ENCODE assay signal across 15 cellular contexts in the genomic region with DNA sequence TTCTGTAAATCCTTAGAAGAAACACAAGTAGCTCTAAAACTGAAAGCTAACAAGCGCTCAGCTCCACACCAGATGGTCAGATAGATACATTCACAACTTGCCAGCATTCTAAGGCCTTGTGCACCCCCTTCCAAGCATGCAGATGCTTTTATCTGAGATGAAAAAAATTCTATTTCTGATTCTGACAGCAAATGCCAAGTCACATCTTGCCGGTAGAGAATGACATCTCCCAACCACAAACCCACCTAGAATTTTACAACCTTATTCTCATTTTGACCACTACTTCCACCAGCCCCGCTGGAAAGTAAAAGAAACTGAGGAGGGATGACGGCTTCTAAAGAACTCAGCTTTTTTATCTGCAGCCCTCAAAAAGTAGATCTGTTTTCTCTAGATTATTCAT. TPM values are rescaled to one million over a fixed set of nuclear protein-coding genes. Genes with fewer than 3 reads are reported as not detected.
A peak's percentile ranks its signal among the peaks of the same experiment; 100 is the strongest.
DNase-seq lines count a peak whose midpoint lies in the region; ATAC-seq and TF ChIP-seq lines count a peak whose summit lies in the region.
"Had no signal": no experiment of that assay in that cellular context is flagged by ENCODE, and none has a peak within 500 bp of the region (broad histone marks: within the 10 kb centered on the region; RNA-seq: fewer than 3 reads in every experiment).

No MANE protein-coding gene starts in this region.

- ATAC-seq in CD8-positive, alpha-beta T cell: no peak
- ATAC-seq in GM18867 (IDR thresholded peaks at IDR 0.05; ENCODE audit: unreplicated experiment) (peak; percentile 37), GM21737 (IDR thresholded peaks at IDR 0.05; ENCODE audit: unreplicated experiment) (no peak), esophagus mucosa (no peak), Right ventricle myocardium inferior (no peak)
- no peak for ATAC-seq in central memory CD8-positive, alpha-beta T cell (replicated peaks; ENCODE audit: extremely low read depth, poor library complexity, severe bottlenecking)

- H3K9me2 ChIP-seq in Loucy (replicated peaks; ENCODE audit: low read depth, low read length): no peaks in the 10 kb centered on the region

- no peak overlapping the region for H3K4me3 ChIP-seq in CD8-positive, alpha-beta T cell (ENCODE audit: low read depth, low read length)
- peak overlapping the region; percentile 62 for H3K4me3 ChIP-seq in Loucy (ENCODE audit: low read length, poor library complexity, severe bottlenecking)
- H3K4me3 ChIP-seq: BLaER1 treated with 17β-estradiol and CSF1 and Interleukin-3, amounts not matched to agents 10 nM and 100 nM; spleen had no signal

- H3K79me2 ChIP-seq in Loucy (ENCODE audit: insufficient read depth, low read length): no peaks in the 10 kb centered on the region

- H3K27me3 ChIP-seq in CD8-positive, alpha-beta T cell (ENCODE audit: insufficient read depth, low read length): no peaks in the 10 kb centered on the region
- no peaks in the 10 kb centered on the region for H3K27me3 ChIP-seq in Loucy (ENCODE audit: insufficient read depth, low read length, poor library complexity, severe bottlenecking)
- H3K27me3 ChIP-seq: BLaER1 treated with 17β-estradiol and CSF1 and Interleukin-3, amounts not matched to agents 10 nM and 100 nM; brain microvascular endothelial cell; spleen had no signal

- peaks cover 6% of the 10 kb centered on the region for H3K36me3 ChIP-seq in CD8-positive, alpha-beta T cell (ENCODE audit: insufficient read depth, low read length)
- no peaks in the 10 kb centered on the region for H3K36me3 ChIP-seq in Loucy (ENCODE audit: insufficient read depth, low read length)
- H3K36me3 ChIP-seq: brain microvascular endothelial cell had no signal

- H3K9me3 ChIP-seq in CD8-positive, alpha-beta T cell (ENCODE audit: low read length): no peaks in the 10 kb centered on the region
- no peaks in the 10 kb centered on the region for H3K9me3 ChIP-seq in Loucy (ENCODE audit: insufficient read depth, low read depth, low read length)
- H3K9me3 ChIP-seq: BLaER1 treated with 17β-estradiol and CSF1 and Interleukin-3, amounts not matched to agents 10 nM and 100 nM; spleen had no signal

- intact Hi-C loops in CD8-positive, alpha-beta T cell (cut with DNase I, micrococcal nuclease): no loop called here
- intact Hi-C loops in Right ventricle myocardium inferior (cut with DNase I): no loop called here

- H3F3A ChIP-seq in Loucy (ENCODE audit: low read depth): peaks cover 12% of the 10 kb centered on the region

- H3K27ac ChIP-seq in CD8-positive, alpha-beta T cell (ENCODE audit: low read depth, low read length): no peak overlapping the region
- H3K27ac ChIP-seq: BLaER1 treated with 17β-estradiol and CSF1 and Interleukin-3, amounts not matched to agents 10 nM and 100 nM; brain microvascular endothelial cell had no signal

- H3K9ac ChIP-seq in Loucy (ENCODE audit: low read depth, low read length, poor library complexity, severe bottlenecking): peak overlapping the region; percentile 71
- H3K9ac ChIP-seq: BLaER1 treated with 17β-estradiol and CSF1 and Interleukin-3, amounts not matched to agents 10 nM and 100 nM had no signal

- no peaks in the 10 kb centered on the region for H3K4me1 ChIP-seq in CD8-positive, alpha-beta T cell (ENCODE audit: insufficient read depth, low read length)
- H3K4me1 ChIP-seq in Loucy (ENCODE audit: insufficient read depth, low read length, poor library complexity, severe bottlenecking): peaks cover 58% of the 10 kb centered on the region

- H2AFZ ChIP-seq in Loucy (ENCODE audit: low read length): 0 out of 2 replicates have a peak overlapping the region, but pooled peaks have one; percentile 19

- no peak for TF ChIP-seq CTCF in CD8-positive, alpha-beta T cell (IDR thresholded peaks at IDR 0.05)
- no peak for TF ChIP-seq CTCF in Loucy (conservative IDR thresholded peaks at IDR 0.05; ENCODE audit: low read length)

- DNase-seq in CD8-positive, alpha-beta T cell: no peak
- no peak for DNase-seq in central memory CD8-positive, alpha-beta T cell (ENCODE audit: low spot score in 2 of 2)
- DNase-seq in activated gamma-delta T cell treated with Interleukin-2 at 50 U/mL for 16 hours (no peak), Right ventricle myocardium inferior (ENCODE audit: missing footprints) (no peak)
- DNase-seq: brain microvascular endothelial cell, islet precursor cell, NCI-H2171, SHP77, spleen had no signal

- peak overlapping the region; percentile 19 for H3K27ac Mint-ChIP-seq in CD8-positive, alpha-beta T cell
- peak overlapping the region; percentile 67 for H3K27ac Mint-ChIP-seq in central memory CD8-positive, alpha-beta T cell (ENCODE audit: low read depth)

- H3K4me3 Mint-ChIP-seq in CD8-positive, alpha-beta T cell: no peak overlapping the region
- no peak overlapping the region for H3K4me3 Mint-ChIP-seq in central memory CD8-positive, alpha-beta T cell
- H3K4me3 Mint-ChIP-seq: neural crest cell had no signal

- no peaks in the 10 kb centered on the region for H3K9me3 Mint-ChIP-seq in CD8-positive, alpha-beta T cell
- H3K9me3 Mint-ChIP-seq in central memory CD8-positive, alpha-beta T cell: no peaks in the 10 kb centered on the region
- H3K9me3 Mint-ChIP-seq: neural crest cell had no signal

- H4K20me1 ChIP-seq in Loucy (ENCODE audit: insufficient read depth, low read length, poor library complexity, severe bottlenecking): no peaks in the 10 kb centered on the region
- H4K20me1 ChIP-seq: BLaER1 treated with 17β-estradiol and CSF1 and Interleukin-3, amounts not matched to agents 10 nM and 100 nM had no signal

- H3K36me3 Mint-ChIP-seq in CD8-positive, alpha-beta T cell: peaks cover 77% of the 10 kb centered on the region
- H3K36me3 Mint-ChIP-seq in central memory CD8-positive, alpha-beta T cell (ENCODE audit: insufficient read depth): peaks cover 17% of the 10 kb centered on the region

- POLR2A ChIA-PET in CD8-positive, alpha-beta T cell (lab: Charles Lee): no interaction called here

- H3K4me1 Mint-ChIP-seq in CD8-positive, alpha-beta T cell (ENCODE audit: low read depth): peaks cover 13% of the 10 kb centered on the region
- H3K4me1 Mint-ChIP-seq in central memory CD8-positive, alpha-beta T cell: peaks cover 21% of the 10 kb centered on the region
- H3K4me1 Mint-ChIP-seq: neural crest cell had no signal

- H3K4me2 ChIP-seq in Loucy (ENCODE audit: low read depth, low read length, poor library complexity, severe bottlenecking): peak overlapping the region; percentile 76

- H3K27me3 Mint-ChIP-seq in CD8-positive, alpha-beta T cell (ENCODE audit: low read depth): no peaks in the 10 kb centered on the region
- H3K27me3 Mint-ChIP-seq in central memory CD8-positive, alpha-beta T cell: no peaks in the 10 kb centered on the region

- CTCF ChIA-PET in CD8-positive, alpha-beta T cell (lab: Charles Lee): no interaction called here

RNA-seq across cellular contexts. Expression of a gene that starts 57.7 kb away (rescaled TPM):
- total RNA-seq in CD8-positive, alpha-beta T cell: 1 to 10 TPM; 7.6 to 7.8 TPM
- 26.4 TPM for total RNA-seq in esophagus mucosa
- total RNA-seq in Right ventricle myocardium inferior: 8.4 TPM
